ENCODE assay signal across 1 cellular context in the genomic region with DNA sequence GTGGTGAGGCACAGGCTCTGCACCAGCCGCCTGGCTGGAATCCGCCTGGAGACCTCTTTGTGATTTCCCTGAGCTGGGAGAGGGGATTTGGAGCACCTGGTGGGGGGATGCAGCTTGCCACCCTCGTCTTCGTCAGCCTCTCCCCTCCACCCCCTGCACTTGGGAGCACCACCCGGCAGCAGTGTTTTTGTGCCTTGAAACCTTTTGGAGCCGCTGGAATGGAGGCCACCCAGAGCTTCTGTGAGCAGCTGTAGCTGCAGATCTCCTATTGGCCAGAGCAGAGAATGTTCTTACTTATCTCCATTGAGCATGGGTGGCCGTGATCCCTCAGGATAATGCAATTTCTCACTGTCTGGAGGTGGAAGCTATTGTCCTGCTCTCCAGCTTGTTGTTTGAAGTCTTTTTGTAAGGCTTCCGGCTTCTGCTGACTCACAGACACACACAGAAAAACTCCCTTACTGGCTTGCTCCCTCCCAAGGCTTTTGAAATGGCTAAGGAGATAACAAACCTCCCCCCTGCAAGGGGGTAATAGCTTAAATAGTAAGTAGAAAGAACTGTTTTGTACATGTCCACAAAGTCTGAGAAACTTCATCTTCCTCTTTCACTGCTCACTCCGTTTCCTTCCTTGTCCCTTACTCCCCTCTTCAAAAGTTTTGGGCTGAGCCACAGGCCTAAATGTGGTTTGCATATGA.
A peak's percentile ranks its signal among the peaks of the same experiment; 100 is the strongest.
TF ChIP-seq lines count a peak whose summit lies in the region.

No MANE protein-coding gene starts in this region.

TF ChIP-seq in K562, 482 proteins besides CTCF, POLR2A, EP300 and RAD21 (continued from another document and continues in another):
- TF ChIP-seq, protein P1, sequence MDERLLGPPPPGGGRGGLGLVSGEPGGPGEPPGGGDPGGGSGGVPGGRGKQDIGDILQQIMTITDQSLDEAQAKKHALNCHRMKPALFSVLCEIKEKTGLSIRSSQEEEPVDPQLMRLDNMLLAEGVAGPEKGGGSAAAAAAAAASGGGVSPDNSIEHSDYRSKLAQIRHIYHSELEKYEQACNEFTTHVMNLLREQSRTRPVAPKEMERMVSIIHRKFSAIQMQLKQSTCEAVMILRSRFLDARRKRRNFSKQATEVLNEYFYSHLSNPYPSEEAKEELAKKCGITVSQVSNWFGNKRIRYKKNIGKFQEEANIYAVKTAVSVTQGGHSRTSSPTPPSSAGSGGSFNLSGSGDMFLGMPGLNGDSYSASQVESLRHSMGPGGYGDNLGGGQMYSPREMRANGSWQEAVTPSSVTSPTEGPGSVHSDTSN (CRISPR knock-in tag; IDR thresholded peaks at IDR 0.05; ENCODE audit: low read depth), result no peak
- TF ChIP-seq, protein P1 (tag; conservative IDR thresholded peaks at IDR 0.05; ENCODE audit: low read depth), result peak; percentile 92
- TF ChIP-seq MECOM (CRISPR knock-in tag; IDR thresholded peaks at IDR 0.05) (peak; percentile 74), GABPA (tag; conservative IDR thresholded peaks at IDR 0.05; ENCODE audit: low read depth) (0 out of 2 replicates have a peak, but pooled peaks have one; percentile 51), MAFG (tag; conservative IDR thresholded peaks at IDR 0.05) (peak; percentile 68), NFIC (IDR thresholded peaks at IDR 0.05) (peak; percentile 65), ZNF212 (CRISPR knock-in tag; IDR thresholded peaks at IDR 0.05) (no peak), NR4A1 (CRISPR knock-in tag; IDR thresholded peaks at IDR 0.05) (no peak), NR4A1 (tag; IDR thresholded peaks at IDR 0.05) (0 out of 2 replicates have a peak, but pooled peaks have one; percentile 71), PHF21A (IDR thresholded peaks at IDR 0.05; ENCODE audit: borderline replicate concordance, low read depth) (peak; percentile 73), MEIS2 (IDR thresholded peaks at IDR 0.05; ENCODE audit: partially characterized antibody) (peak; percentile 92), SOX6 (IDR thresholded peaks at IDR 0.05) (peak; percentile 100), ZBTB17 (CRISPR knock-in tag; IDR thresholded peaks at IDR 0.05) (no peak), ZSCAN32 (CRISPR knock-in tag; IDR thresholded peaks at IDR 0.05) (no peak), CHCHD3 (CRISPR knock-in tag; IDR thresholded peaks at IDR 0.05) (no peak), KAT2B (IDR thresholded peaks at IDR 0.05; ENCODE audit: low read depth, low read length) (no peak), SETDB1 (IDR thresholded peaks at IDR 0.05; ENCODE audit: low read length) (no peak), KHSRP (IDR thresholded peaks at IDR 0.05) (no peak), CREM (IDR thresholded peaks at IDR 0.05; ENCODE audit: low read depth) (peak; percentile 36; the same call in 1 of the 2 replicates), ZNF75A (CRISPR knock-in tag; IDR thresholded peaks at IDR 0.05) (no peak), GATAD2A (IDR thresholded peaks at IDR 0.05) (peak; percentile 92), MTA1 (IDR thresholded peaks at IDR 0.05; ENCODE audit: borderline replicate concordance) (peak; percentile 54), CTBP1 (IDR thresholded peaks at IDR 0.05; ENCODE audit: borderline replicate concordance) (peak; percentile 69), CHD4 (IDR thresholded peaks at IDR 0.05; ENCODE audit: insufficient read depth, insufficient replicate concordance, low read depth, low read length, poor library complexity, severe bottlenecking) (no peak), HOXB6 (CRISPR knock-in tag; IDR thresholded peaks at IDR 0.05; ENCODE audit: borderline replicate concordance) (no peak), HDAC2 (IDR thresholded peaks at IDR 0.05) (peak; percentile 83; the same call in 1 of the 2 replicates)
- TF ChIP-seq, protein P2, sequence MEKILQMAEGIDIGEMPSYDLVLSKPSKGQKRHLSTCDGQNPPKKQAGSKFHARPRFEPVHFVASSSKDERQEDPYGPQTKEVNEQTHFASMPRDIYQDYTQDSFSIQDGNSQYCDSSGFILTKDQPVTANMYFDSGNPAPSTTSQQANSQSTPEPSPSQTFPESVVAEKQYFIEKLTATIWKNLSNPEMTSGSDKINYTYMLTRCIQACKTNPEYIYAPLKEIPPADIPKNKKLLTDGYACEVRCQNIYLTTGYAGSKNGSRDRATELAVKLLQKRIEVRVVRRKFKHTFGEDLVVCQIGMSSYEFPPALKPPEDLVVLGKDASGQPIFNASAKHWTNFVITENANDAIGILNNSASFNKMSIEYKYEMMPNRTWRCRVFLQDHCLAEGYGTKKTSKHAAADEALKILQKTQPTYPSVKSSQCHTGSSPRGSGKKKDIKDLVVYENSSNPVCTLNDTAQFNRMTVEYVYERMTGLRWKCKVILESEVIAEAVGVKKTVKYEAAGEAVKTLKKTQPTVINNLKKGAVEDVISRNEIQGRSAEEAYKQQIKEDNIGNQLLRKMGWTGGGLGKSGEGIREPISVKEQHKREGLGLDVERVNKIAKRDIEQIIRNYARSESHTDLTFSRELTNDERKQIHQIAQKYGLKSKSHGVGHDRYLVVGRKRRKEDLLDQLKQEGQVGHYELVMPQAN (IDR thresholded peaks at IDR 0.05; ENCODE audit: borderline replicate concordance), result no peak
- TF ChIP-seq, protein P3, sequence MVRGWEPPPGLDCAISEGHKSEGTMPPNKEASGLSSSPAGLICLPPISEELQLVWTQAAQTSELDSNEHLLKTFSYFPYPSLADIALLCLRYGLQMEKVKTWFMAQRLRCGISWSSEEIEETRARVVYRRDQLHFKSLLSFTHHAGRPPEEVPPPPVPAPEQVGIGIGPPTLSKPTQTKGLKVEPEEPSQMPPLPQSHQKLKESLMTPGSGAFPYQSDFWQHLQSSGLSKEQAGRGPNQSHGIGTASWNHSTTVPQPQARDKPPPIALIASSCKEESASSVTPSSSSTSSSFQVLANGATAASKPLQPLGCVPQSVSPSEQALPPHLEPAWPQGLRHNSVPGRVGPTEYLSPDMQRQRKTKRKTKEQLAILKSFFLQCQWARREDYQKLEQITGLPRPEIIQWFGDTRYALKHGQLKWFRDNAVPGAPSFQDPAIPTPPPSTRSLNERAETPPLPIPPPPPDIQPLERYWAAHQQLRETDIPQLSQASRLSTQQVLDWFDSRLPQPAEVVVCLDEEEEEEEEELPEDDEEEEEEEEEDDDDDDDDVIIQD (CRISPR knock-in tag; IDR thresholded peaks at IDR 0.05), result no peak
- TF ChIP-seq, protein P4, sequence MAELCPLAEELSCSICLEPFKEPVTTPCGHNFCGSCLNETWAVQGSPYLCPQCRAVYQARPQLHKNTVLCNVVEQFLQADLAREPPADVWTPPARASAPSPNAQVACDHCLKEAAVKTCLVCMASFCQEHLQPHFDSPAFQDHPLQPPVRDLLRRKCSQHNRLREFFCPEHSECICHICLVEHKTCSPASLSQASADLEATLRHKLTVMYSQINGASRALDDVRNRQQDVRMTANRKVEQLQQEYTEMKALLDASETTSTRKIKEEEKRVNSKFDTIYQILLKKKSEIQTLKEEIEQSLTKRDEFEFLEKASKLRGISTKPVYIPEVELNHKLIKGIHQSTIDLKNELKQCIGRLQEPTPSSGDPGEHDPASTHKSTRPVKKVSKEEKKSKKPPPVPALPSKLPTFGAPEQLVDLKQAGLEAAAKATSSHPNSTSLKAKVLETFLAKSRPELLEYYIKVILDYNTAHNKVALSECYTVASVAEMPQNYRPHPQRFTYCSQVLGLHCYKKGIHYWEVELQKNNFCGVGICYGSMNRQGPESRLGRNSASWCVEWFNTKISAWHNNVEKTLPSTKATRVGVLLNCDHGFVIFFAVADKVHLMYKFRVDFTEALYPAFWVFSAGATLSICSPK (IDR thresholded peaks at IDR 0.05; ENCODE audit: borderline replicate concordance), result no peak
- TF ChIP-seq, protein P5, sequence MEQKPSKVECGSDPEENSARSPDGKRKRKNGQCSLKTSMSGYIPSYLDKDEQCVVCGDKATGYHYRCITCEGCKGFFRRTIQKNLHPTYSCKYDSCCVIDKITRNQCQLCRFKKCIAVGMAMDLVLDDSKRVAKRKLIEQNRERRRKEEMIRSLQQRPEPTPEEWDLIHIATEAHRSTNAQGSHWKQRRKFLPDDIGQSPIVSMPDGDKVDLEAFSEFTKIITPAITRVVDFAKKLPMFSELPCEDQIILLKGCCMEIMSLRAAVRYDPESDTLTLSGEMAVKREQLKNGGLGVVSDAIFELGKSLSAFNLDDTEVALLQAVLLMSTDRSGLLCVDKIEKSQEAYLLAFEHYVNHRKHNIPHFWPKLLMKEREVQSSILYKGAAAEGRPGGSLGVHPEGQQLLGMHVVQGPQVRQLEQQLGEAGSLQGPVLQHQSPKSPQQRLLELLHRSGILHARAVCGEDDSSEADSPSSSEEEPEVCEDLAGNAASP (IDR thresholded peaks at IDR 0.05), result no peak
- TF ChIP-seq, protein P6, sequence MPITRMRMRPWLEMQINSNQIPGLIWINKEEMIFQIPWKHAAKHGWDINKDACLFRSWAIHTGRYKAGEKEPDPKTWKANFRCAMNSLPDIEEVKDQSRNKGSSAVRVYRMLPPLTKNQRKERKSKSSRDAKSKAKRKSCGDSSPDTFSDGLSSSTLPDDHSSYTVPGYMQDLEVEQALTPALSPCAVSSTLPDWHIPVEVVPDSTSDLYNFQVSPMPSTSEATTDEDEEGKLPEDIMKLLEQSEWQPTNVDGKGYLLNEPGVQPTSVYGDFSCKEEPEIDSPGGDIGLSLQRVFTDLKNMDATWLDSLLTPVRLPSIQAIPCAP (CRISPR knock-in tag; IDR thresholded peaks at IDR 0.05; ENCODE audit: borderline replicate concordance), result no peak
- TF ChIP-seq, protein P7, sequence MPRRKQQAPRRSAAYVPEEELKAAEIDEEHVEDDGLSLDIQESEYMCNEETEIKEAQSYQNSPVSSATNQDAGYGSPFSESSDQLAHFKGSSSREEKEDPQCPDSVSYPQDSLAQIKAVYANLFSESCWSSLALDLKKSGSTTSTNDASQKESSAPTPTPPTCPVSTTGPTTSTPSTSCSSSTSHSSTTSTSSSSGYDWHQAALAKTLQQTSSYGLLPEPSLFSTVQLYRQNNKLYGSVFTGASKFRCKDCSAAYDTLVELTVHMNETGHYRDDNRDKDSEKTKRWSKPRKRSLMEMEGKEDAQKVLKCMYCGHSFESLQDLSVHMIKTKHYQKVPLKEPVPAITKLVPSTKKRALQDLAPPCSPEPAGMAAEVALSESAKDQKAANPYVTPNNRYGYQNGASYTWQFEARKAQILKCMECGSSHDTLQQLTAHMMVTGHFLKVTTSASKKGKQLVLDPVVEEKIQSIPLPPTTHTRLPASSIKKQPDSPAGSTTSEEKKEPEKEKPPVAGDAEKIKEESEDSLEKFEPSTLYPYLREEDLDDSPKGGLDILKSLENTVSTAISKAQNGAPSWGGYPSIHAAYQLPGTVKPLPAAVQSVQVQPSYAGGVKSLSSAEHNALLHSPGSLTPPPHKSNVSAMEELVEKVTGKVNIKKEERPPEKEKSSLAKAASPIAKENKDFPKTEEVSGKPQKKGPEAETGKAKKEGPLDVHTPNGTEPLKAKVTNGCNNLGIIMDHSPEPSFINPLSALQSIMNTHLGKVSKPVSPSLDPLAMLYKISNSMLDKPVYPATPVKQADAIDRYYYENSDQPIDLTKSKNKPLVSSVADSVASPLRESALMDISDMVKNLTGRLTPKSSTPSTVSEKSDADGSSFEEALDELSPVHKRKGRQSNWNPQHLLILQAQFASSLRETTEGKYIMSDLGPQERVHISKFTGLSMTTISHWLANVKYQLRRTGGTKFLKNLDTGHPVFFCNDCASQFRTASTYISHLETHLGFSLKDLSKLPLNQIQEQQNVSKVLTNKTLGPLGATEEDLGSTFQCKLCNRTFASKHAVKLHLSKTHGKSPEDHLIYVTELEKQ (CRISPR knock-in tag; IDR thresholded peaks at IDR 0.05), result no peak
- TF ChIP-seq, protein P8, sequence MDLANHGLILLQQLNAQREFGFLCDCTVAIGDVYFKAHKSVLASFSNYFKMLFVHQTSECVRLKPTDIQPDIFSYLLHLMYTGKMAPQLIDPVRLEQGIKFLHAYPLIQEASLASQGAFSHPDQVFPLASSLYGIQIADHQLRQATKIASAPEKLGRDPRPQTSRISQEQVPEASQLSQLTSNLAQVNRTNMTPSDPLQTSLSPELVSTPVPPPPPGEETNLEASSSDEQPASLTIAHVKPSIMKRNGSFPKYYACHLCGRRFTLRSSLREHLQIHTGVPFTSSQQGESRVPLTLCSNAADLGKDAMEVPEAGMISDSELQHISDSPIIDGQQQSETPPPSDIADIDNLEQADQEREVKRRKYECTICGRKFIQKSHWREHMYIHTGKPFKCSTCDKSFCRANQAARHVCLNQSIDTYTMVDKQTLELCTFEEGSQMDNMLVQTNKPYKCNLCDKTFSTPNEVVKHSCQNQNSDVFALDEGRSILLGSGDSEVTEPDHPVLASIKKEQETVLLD (IDR thresholded peaks at IDR 0.05), result peak; percentile 65; the same call in 1 of the 2 replicates
- TF ChIP-seq, protein P9, sequence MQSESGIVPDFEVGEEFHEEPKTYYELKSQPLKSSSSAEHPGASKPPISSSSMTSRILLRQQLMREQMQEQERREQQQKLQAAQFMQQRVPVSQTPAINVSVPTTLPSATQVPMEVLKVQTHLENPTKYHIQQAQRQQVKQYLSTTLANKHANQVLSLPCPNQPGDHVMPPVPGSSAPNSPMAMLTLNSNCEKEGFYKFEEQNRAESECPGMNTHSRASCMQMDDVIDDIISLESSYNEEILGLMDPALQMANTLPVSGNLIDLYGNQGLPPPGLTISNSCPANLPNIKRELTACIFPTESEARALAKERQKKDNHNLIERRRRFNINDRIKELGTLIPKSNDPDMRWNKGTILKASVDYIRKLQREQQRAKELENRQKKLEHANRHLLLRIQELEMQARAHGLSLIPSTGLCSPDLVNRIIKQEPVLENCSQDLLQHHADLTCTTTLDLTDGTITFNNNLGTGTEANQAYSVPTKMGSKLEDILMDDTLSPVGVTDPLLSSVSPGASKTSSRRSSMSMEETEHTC (IDR thresholded peaks at IDR 0.05), result no peak
- TF ChIP-seq, protein P10, sequence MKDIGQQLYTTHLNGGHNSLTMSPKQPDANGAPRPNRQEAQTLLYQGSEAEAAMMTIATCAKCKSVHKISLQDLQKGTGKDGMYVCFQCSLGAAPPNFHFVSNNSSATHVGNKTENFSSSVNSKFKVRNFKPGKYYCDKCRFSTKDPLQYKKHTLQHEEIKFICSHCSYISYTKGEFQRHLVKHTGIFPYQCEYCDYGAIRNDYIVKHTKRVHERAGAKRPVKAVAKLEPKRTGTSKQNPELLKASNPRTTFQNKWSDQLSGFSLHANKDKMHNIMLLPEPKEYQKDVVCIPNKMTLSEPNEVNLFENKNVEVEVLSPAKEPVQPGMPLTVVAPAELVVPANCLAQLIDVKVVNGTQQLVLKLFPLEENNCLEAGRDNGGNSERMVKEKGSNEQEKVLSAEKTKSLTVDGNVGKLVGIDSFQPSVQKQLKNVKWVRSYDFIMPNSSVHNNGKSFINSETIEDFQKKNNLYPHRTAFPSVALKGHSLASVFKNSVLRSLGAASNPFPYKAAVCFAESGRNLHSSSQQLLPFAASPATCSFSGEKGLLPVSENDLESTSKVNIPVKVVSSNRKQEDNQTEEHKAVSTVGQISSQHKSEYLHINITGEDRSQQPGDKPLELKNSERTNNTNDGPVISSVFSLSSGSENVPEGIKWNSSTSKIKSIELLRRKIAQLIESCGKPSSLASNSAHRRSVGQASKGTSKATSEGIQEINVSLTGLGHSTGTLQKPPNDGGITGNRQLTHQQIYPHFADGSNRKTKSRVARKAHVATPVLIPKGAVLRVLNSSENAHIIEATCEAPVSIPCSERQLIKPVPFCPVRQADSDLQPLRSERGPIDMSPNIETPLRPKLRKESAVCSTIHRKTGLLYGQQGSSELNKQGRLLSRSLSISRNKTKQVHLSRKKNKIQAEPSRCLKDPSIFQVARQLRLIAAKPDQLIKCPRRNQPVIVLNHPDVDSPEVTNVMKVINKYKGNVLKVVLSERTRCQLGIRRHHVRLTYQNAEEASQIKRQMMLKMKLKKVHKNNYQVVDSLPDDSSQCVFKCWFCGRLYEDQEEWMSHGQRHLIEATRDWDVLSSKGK (CRISPR knock-in tag; IDR thresholded peaks at IDR 0.05), result no peak
